Comparison of ENCODE assay signal across 18 cellular contexts in the genomic region with DNA sequence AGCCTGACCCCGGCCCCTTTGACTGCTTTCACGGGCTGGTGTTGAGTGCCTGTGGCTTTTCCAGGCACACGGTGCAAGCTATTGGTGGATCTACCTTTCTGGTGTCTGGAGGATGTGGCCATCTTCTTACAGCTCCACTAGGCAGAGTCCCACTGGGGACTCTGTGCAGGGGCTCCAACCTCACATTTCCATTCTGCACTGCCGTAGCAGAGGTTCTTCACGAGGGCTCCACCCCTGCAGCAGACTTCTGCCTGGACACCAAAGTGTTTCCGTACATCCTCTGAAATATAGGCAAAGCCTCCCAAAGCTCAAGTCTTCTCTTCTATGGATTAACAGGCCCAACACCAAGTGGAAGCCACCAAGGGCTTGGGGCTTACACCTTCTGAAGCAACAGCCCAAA.
DNase-seq lines count a peak whose midpoint lies in the region; ATAC-seq and TF ChIP-seq lines count a peak whose summit lies in the region.
"Had no signal": no experiment of that assay in that cellular context is flagged by ENCODE, and none has a peak within 500 bp of the region (broad histone marks: within the 10 kb centered on the region; RNA-seq: fewer than 3 reads in every experiment).

No MANE protein-coding gene starts in this region.

- H2AFZ ChIP-seq in neural progenitor cell (replicated peaks), result no peak overlapping the region

- H3K36me3 Mint-ChIP-seq in endodermal cell (ENCODE audit: low read depth) (peaks cover 13% of the 10 kb centered on the region), neural progenitor cell (peaks cover 20% of the 10 kb centered on the region)
- H3K36me3 Mint-ChIP-seq: CD4-positive, CD25-positive, alpha-beta regulatory T cell; CD8-positive, alpha-beta T cell had no signal

- H3K4me3 ChIP-seq in endodermal cell (ENCODE audit: low read length), result peak overlapping the region; percentile 29
- no peak overlapping the region for H3K4me3 ChIP-seq in neural progenitor cell
- H3K4me3 ChIP-seq: BLaER1, HAP-1 had no signal

- H3K9me3 ChIP-seq in endodermal cell (ENCODE audit: control insufficient read depth, low read length) (peaks cover 34% of the 10 kb centered on the region), neural progenitor cell (ENCODE audit: low read depth) (peaks cover 8% of the 10 kb centered on the region)
- H3K9me3 ChIP-seq: Caco-2, HAP-1 had no signal

- no peaks in the 10 kb centered on the region for H3K27me3 Mint-ChIP-seq in endodermal cell (ENCODE audit: insufficient read depth)
- peaks cover 14% of the 10 kb centered on the region for H3K27me3 Mint-ChIP-seq in neural progenitor cell (ENCODE audit: insufficient read depth, low read depth)
- H3K27me3 Mint-ChIP-seq: B cell; CD4-positive, CD25-positive, alpha-beta regulatory T cell had no signal

- H3K9ac ChIP-seq in endodermal cell (ENCODE audit: extremely low read depth, low read length, poor library complexity, severe bottlenecking), result no peak overlapping the region
- no peak overlapping the region for H3K9ac ChIP-seq in neural progenitor cell
- H3K9ac ChIP-seq: BLaER1 had no signal

- H3K27ac ChIP-seq in endodermal cell (ENCODE audit: low read depth, low read length) (no peak overlapping the region), neural progenitor cell (no peak overlapping the region)
- H3K27ac ChIP-seq: 22Rv1, BLaER1, C4-2B had no signal

- no peaks in the 10 kb centered on the region for H4K20me1 ChIP-seq in neural progenitor cell (ENCODE audit: low read depth)
- H4K20me1 ChIP-seq: BLaER1 had no signal

- H3K4me1 ChIP-seq in endodermal cell (ENCODE audit: control insufficient read depth, insufficient read depth, low read length), result no peaks in the 10 kb centered on the region
- H3K4me1 ChIP-seq in neural progenitor cell, result peaks cover 8% of the 10 kb centered on the region
- H3K4me1 ChIP-seq: BLaER1, Caco-2, HAP-1 had no signal

- H3K27ac Mint-ChIP-seq in endodermal cell (no peak overlapping the region), neural progenitor cell (no peak overlapping the region)
- H3K27ac Mint-ChIP-seq: B cell; CD4-positive, CD25-positive, alpha-beta regulatory T cell; CD8-positive, alpha-beta T cell had no signal

- WGBS in endodermal cell (ENCODE audit: insufficient coverage in 1 of 2, insufficient read length in 1 of 2), 2 experiments, result 92 to 100% methylated on average over 2 to 6 of the region's 6 CpGs

- H3K4me3 Mint-ChIP-seq in endodermal cell (no peak overlapping the region), neural progenitor cell (no peak overlapping the region)
- H3K4me3 Mint-ChIP-seq: B cell; CD4-positive, CD25-positive, alpha-beta regulatory T cell; CD8-positive, alpha-beta T cell had no signal

- H3K36me3 ChIP-seq in endodermal cell (ENCODE audit: control insufficient read depth, insufficient read depth, low read length) (no peaks in the 10 kb centered on the region), neural progenitor cell (peaks cover 19% of the 10 kb centered on the region)
- H3K36me3 ChIP-seq: BLaER1, HAP-1 had no signal

- DNase-seq in DMS53 (lab: John Stamatoyannopoulos, UW) (peak; percentile 9), DMS53 treated with DMSO at 0.1 percent for 48 hours (lab: John Stamatoyannopoulos, UW; ENCODE audit: unreplicated experiment) (no peak), endodermal cell (no peak), neural progenitor cell (ENCODE audit: low spot score) (peak; percentile 11)
- no peak for DNase-seq in stimulated activated CD4-positive, alpha-beta T cell treated with anti-CD3 and anti-CD28 coated beads, Interleukin-4, amount 100 ng/mL, for 1 hour
- DNase-seq: Caco-2; CD4-positive, CD25-positive, alpha-beta regulatory T cell; CD8-positive, alpha-beta T cell; DMS153; DMS79 treated with DMSO at 0.1 percent for 48 hours; GF-D8; GOT3 had no signal

- peaks cover 7% of the 10 kb centered on the region for H3F3A ChIP-seq in neural progenitor cell (ENCODE audit: low read depth)

- ATAC-seq in GM18868 (IDR thresholded peaks at IDR 0.05; ENCODE audit: unreplicated experiment), result no peak
- ATAC-seq: CD8-positive, alpha-beta T cell had no signal

- peaks cover under 1% of the 10 kb centered on the region for H3K4me1 Mint-ChIP-seq in endodermal cell
- peaks cover 5% of the 10 kb centered on the region for H3K4me1 Mint-ChIP-seq in neural progenitor cell
- H3K4me1 Mint-ChIP-seq: B cell; CD4-positive, CD25-positive, alpha-beta regulatory T cell had no signal

- H3K27me3 ChIP-seq in endodermal cell (ENCODE audit: control insufficient read depth, insufficient read depth, low read length, poor library complexity, severe bottlenecking) (no peaks in the 10 kb centered on the region), neural progenitor cell (no peaks in the 10 kb centered on the region)
- H3K27me3 ChIP-seq: BLaER1 had no signal

- H3K9me3 Mint-ChIP-seq in endodermal cell (peaks cover 37% of the 10 kb centered on the region), neural progenitor cell (peaks cover 48% of the 10 kb centered on the region)

- TF ChIP-seq CTCF in endodermal cell (conservative IDR thresholded peaks at IDR 0.05) (no peak), neural progenitor cell (IDR thresholded peaks at IDR 0.05) (no peak)

- H3K79me2 ChIP-seq in neural progenitor cell (ENCODE audit: low read depth), result no peaks in the 10 kb centered on the region

- no peak overlapping the region for H3K4me2 ChIP-seq in neural progenitor cell
- H3K4me2 ChIP-seq: BLaER1 had no signal

Comparison
In these comparisons a context has a peak if more than half of its experiments do, and no peak if none do; other contexts are left out.
1. DNase-seq: peak in DMS53 (single experiment) and neural progenitor cell (single experiment); none in DMS53 treated with DMSO at 0.1 percent for 48 hours (single experiment), endodermal cell (single experiment) and stimulated activated CD4-positive, alpha-beta T cell treated with anti-CD3 and anti-CD28 coated beads, Interleukin-4, amount 100 ng/mL, for 1 hour (single experiment).